In genomic region chr14:23829736-23830474, GRCh38 we compare ENCODE assay signal across 9 cellular contexts.
DNase-seq lines count a peak whose midpoint lies in the region; ATAC-seq and TF ChIP-seq lines count a peak whose summit lies in the region.
"Had no signal": no experiment of that assay in that cellular context is flagged by ENCODE, and none has a peak within 500 bp of the region (broad histone marks: within the 10 kb centered on the region; RNA-seq: fewer than 3 reads in every experiment).

No MANE protein-coding gene starts in this region.

- no peak overlapping the region for H3K4me3 ChIP-seq in NB4 (ENCODE audit: low read depth, low read length)
- no peak overlapping the region for H3K4me3 ChIP-seq in osteoblast (ENCODE audit: insufficient read depth, low read length)
- no peak overlapping the region for H3K4me3 ChIP-seq in ascending aorta
- H3K4me3 ChIP-seq in uterus, result no peak overlapping the region

- TF ChIP-seq CTCF in NB4 (IDR thresholded peaks at IDR 0.05; ENCODE audit: low read depth, low read length), result no peak
- no peak for TF ChIP-seq CTCF in osteoblast (IDR thresholded peaks at IDR 0.05; ENCODE audit: extremely low read depth, low read depth, low read length)
- TF ChIP-seq CTCF in ascending aorta (IDR thresholded peaks at IDR 0.05), result no peak
- no peak for TF ChIP-seq CTCF in uterus (IDR thresholded peaks at IDR 0.05)

- no peak for ATAC-seq in GM18909 (IDR thresholded peaks at IDR 0.05; ENCODE audit: poor library complexity, unreplicated experiment)
- ATAC-seq: natural killer cell had no signal

- H3K27ac ChIP-seq in osteoblast (ENCODE audit: low read depth, low read length) (no peak overlapping the region), ascending aorta (peak overlapping the region in 1 of 2 donors; percentile 38), uterus (no peak overlapping the region)

- peaks cover 10% of the 10 kb centered on the region for H3K4me1 ChIP-seq in osteoblast (ENCODE audit: insufficient read depth, low read length)
- H3K4me1 ChIP-seq in ascending aorta, result peaks cover 0 to 3% of the 10 kb centered on the region in 2 donors
- no peaks in the 10 kb centered on the region for H3K4me1 ChIP-seq in uterus

- H3K4me2 ChIP-seq in osteoblast (ENCODE audit: insufficient read depth, low read length), result no peak overlapping the region

- TF ChIP-seq POLR2A in NB4 (IDR thresholded peaks at IDR 0.05; ENCODE audit: extremely low read depth, insufficient read length), result no peak
- no peak for TF ChIP-seq POLR2A in uterus (IDR thresholded peaks at IDR 0.05)

- DNase-seq in DMS53 treated with DMSO at 0.1 percent for 48 hours (lab: John Stamatoyannopoulos, UW; ENCODE audit: unreplicated experiment), result peak; percentile 3
- peak; percentile 84 for DNase-seq in NB4 (ENCODE audit: low read depth)
- DNase-seq in dermis microvascular lymphatic vessel endothelial cell (ENCODE audit: low read depth in 2 of 2), result peak; percentile 68 to 87
- peak; percentile 86 for DNase-seq in osteoblast (ENCODE audit: insufficient read length, low spot score, missing footprints)
- DNase-seq in ascending aorta (ENCODE audit: low spot score in 2 of 2), result no peak
- DNase-seq in uterus, result no peak
- no peak for DNase-seq in stimulated activated CD4-positive, alpha-beta T cell treated with anti-CD3 and anti-CD28 coated beads, Interleukin-4, amount 100 ng/mL, for 1 hour
- DNase-seq: natural killer cell had no signal

- H4K20me1 ChIP-seq in osteoblast (ENCODE audit: insufficient read depth, low read length), result no peaks in the 10 kb centered on the region

- intact Hi-C loops in ascending aorta (cut with DNase I) (no loop called here), uterus (cut with DNase I; ENCODE audit: low total_unique reads) (no loop called here)

- H3K27me3 ChIP-seq in osteoblast (ENCODE audit: insufficient read depth, low read length), result no peaks in the 10 kb centered on the region
- H3K27me3 ChIP-seq in ascending aorta, result no peaks in the 10 kb centered on the region
- H3K27me3 ChIP-seq in uterus, result no peaks in the 10 kb centered on the region

- H3K36me3 ChIP-seq in osteoblast (ENCODE audit: insufficient read depth, low read length), result no peaks in the 10 kb centered on the region
- no peaks in the 10 kb centered on the region for H3K36me3 ChIP-seq in ascending aorta
- no peaks in the 10 kb centered on the region for H3K36me3 ChIP-seq in uterus

- H3K79me2 ChIP-seq in osteoblast (ENCODE audit: insufficient read depth, low read length), result no peaks in the 10 kb centered on the region

- H3K9me3 ChIP-seq in osteoblast (ENCODE audit: low read depth, low read length), result no peaks in the 10 kb centered on the region
- H3K9me3 ChIP-seq in ascending aorta, result no peaks in the 10 kb centered on the region
- H3K9me3 ChIP-seq in uterus, result no peaks in the 10 kb centered on the region

- H2AFZ ChIP-seq in osteoblast (ENCODE audit: low read length), result no peak overlapping the region

Comparison
In these comparisons a context has a peak if more than half of its experiments do, and no peak if none do; other contexts are left out.
1. DNase-seq: peak in DMS53 treated with DMSO at 0.1 percent for 48 hours (single experiment), NB4 (single experiment), dermis microvascular lymphatic vessel endothelial cell (2 of 2) and osteoblast (single experiment); none in ascending aorta (0 of 2), uterus (0 of 2) and stimulated activated CD4-positive, alpha-beta T cell treated with anti-CD3 and anti-CD28 coated beads, Interleukin-4, amount 100 ng/mL, for 1 hour (single experiment).